ENCODE assay signal across 8 cellular contexts in genomic region chr3:107430214-107431047, GRCh38. TPM values are rescaled to one million over a fixed set of nuclear protein-coding genes. Genes with fewer than 3 reads are reported as not detected.
DNase-seq lines count a peak whose midpoint lies in the region; ATAC-seq and TF ChIP-seq lines count a peak whose summit lies in the region.

No MANE protein-coding gene starts in this region.

- peak; percentile 5; the same call in 1 of the 2 replicates for TF ChIP-seq CTCF in HFFc6 (IDR thresholded peaks at IDR 0.05)
- TF ChIP-seq CTCF in glutamatergic neuron (IDR thresholded peaks at IDR 0.05; ENCODE audit: partially characterized antibody, unreplicated experiment), result peak; percentile 17
- TF ChIP-seq CTCF in psoas muscle (IDR thresholded peaks at IDR 0.05), result no peak
- TF ChIP-seq CTCF in BE2C (IDR thresholded peaks at IDR 0.05; ENCODE audit: low read depth, low read length), result no peak

- H3K4me3 Mint-ChIP-seq in CD4-positive, CD25-positive, alpha-beta regulatory T cell, result peak overlapping the region; percentile 40 to 89 (median 83)
- H3K4me3 Mint-ChIP-seq in HFFc6, result peak overlapping the region; percentile 91
- peak overlapping the region; percentile 84 to 88 for H3K4me3 Mint-ChIP-seq in activated T-cell treated with anti-CD3 and anti-CD28 coated beads, Interleukin-2, amount 50 U/mL, for 72 hours
- peak overlapping the region; percentile 88 for H3K4me3 Mint-ChIP-seq in glutamatergic neuron (ENCODE audit: unreplicated experiment)

- peak overlapping the region; percentile 75 to 91 (median 76) for H3K27ac Mint-ChIP-seq in CD4-positive, CD25-positive, alpha-beta regulatory T cell
- H3K27ac Mint-ChIP-seq in HFFc6 (peak overlapping the region; percentile 82), glutamatergic neuron (ENCODE audit: unreplicated experiment) (peak overlapping the region; percentile 91)
- peak overlapping the region; percentile 57 for H3K27ac Mint-ChIP-seq in activated T-cell treated with anti-CD3 and anti-CD28 coated beads, Interleukin-2, amount 50 U/mL, for 72 hours

- H3K9me3 Mint-ChIP-seq in CD4-positive, CD25-positive, alpha-beta regulatory T cell, result peaks cover 0 to 3% (median 0%) of the 10 kb centered on the region in 7 donors
- H3K9me3 Mint-ChIP-seq in HFFc6, result no peaks in the 10 kb centered on the region
- H3K9me3 Mint-ChIP-seq in activated T-cell treated with anti-CD3 and anti-CD28 coated beads, Interleukin-2, amount 50 U/mL, for 72 hours, result no peaks in the 10 kb centered on the region
- peaks cover 10% of the 10 kb centered on the region for H3K9me3 Mint-ChIP-seq in glutamatergic neuron (ENCODE audit: unreplicated experiment)

- peak overlapping the region; percentile 61 for H3K4me3 ChIP-seq in CD4-positive, CD25-positive, alpha-beta regulatory T cell (ENCODE audit: low read depth, low read length)
- peak overlapping the region; percentile 92 for H3K4me3 ChIP-seq in psoas muscle
- H3K4me3 ChIP-seq in BE2C (ENCODE audit: low read depth, low read length), result no peak overlapping the region

- H3K27ac ChIP-seq in CD4-positive, CD25-positive, alpha-beta regulatory T cell (ENCODE audit: insufficient read depth, low read length, poor library complexity, severe bottlenecking), result no peak overlapping the region
- peak overlapping the region; percentile 92 for H3K27ac ChIP-seq in psoas muscle

- peaks cover 7 to 23% (median 14%) of the 10 kb centered on the region in 4 donors for H3K4me1 Mint-ChIP-seq in CD4-positive, CD25-positive, alpha-beta regulatory T cell
- H3K4me1 Mint-ChIP-seq in HFFc6 (ENCODE audit: low read depth) (peaks cover 35% of the 10 kb centered on the region), glutamatergic neuron (ENCODE audit: low read depth, unreplicated experiment) (peaks cover 21% of the 10 kb centered on the region)
- peaks cover 8% of the 10 kb centered on the region for H3K4me1 Mint-ChIP-seq in activated T-cell treated with anti-CD3 and anti-CD28 coated beads, Interleukin-2, amount 50 U/mL, for 72 hours (ENCODE audit: low read depth)

- peak; percentile 2 to 29 for ATAC-seq in CD4-positive, CD25-positive, alpha-beta regulatory T cell (ENCODE audit: low read depth in 2 of 2)
- ATAC-seq in activated T-cell treated with anti-CD3 and anti-CD28 coated beads, Interleukin-2, amount 50 U/mL, for 72 hours (replicated peaks in 1 of 2), result peak in 1 of 2 donors; percentile 7
- ATAC-seq in psoas muscle (peak in 3 of 4 donors; percentile 27 to 41 (median 35)), HG02970 (IDR thresholded peaks at IDR 0.05; ENCODE audit: low FRiP score, unreplicated experiment) (no peak)

- intact Hi-C loops in psoas muscle (cut with DNase I), result loop anchor here (5.0 to 10.0 kb wide), 3 partner anchors 92 to 193 kb away; partner anchors contain the start of gene BBX (in 1 of the 2)

- no peaks in the 10 kb centered on the region for H3K9me3 ChIP-seq in CD4-positive, CD25-positive, alpha-beta regulatory T cell (ENCODE audit: control insufficient read depth in 2 of 2, low read length in 2 of 2)
- H3K9me3 ChIP-seq in psoas muscle, result no peaks in the 10 kb centered on the region
- H3K9me3 ChIP-seq in BE2C, result no peaks in the 10 kb centered on the region

- H3K36me3 Mint-ChIP-seq in CD4-positive, CD25-positive, alpha-beta regulatory T cell, result no peaks in the 10 kb centered on the region
- no peaks in the 10 kb centered on the region for H3K36me3 Mint-ChIP-seq in HFFc6 (ENCODE audit: low read depth)
- H3K36me3 Mint-ChIP-seq in activated T-cell treated with anti-CD3 and anti-CD28 coated beads, Interleukin-2, amount 50 U/mL, for 72 hours (ENCODE audit: insufficient read depth in 2 of 2), result no peaks in the 10 kb centered on the region
- H3K36me3 Mint-ChIP-seq in glutamatergic neuron (ENCODE audit: unreplicated experiment), result no peaks in the 10 kb centered on the region

- peaks cover 70% of the 10 kb centered on the region for H3K27me3 Mint-ChIP-seq in CD4-positive, CD25-positive, alpha-beta regulatory T cell
- H3K27me3 Mint-ChIP-seq in HFFc6 (ENCODE audit: insufficient read depth) (peaks cover 6% of the 10 kb centered on the region; the same call in 1 of the 2 replicates), glutamatergic neuron (ENCODE audit: unreplicated experiment) (peaks cover 6% of the 10 kb centered on the region)
- H3K27me3 Mint-ChIP-seq in activated T-cell treated with anti-CD3 and anti-CD28 coated beads, Interleukin-2, amount 50 U/mL, for 72 hours (ENCODE audit: low read depth), result peaks cover 27% of the 10 kb centered on the region

- peak in 2 of 3 donors; percentile 7 to 16 for DNase-seq in CD4-positive, CD25-positive, alpha-beta regulatory T cell
- DNase-seq in HFFc6 (no peak), glutamatergic neuron (no peak), psoas muscle (peak in 1 of 2 donors; percentile 19), BE2C (no peak)
- DNase-seq in activated T-cell treated with anti-CD3 and anti-CD28 coated beads, Interleukin-2, amount 50 U/mL, for 72 hours, result peak in 1 of 2 donors; percentile 12
- DNase-seq in stimulated activated CD4-positive, alpha-beta T cell treated with anti-CD3 and anti-CD28 coated beads, Interleukin-4, amount 100 ng/mL, for 24 hours, result no peak

- H3K27me3 ChIP-seq in CD4-positive, CD25-positive, alpha-beta regulatory T cell (ENCODE audit: control insufficient read depth, insufficient read depth, low read length), result peaks cover 25% of the 10 kb centered on the region
- no peaks in the 10 kb centered on the region for H3K27me3 ChIP-seq in psoas muscle (ENCODE audit: insufficient read depth in 3 of 3, low read length in 2 of 3)
- no peaks in the 10 kb centered on the region for H3K27me3 ChIP-seq in BE2C

- no peaks in the 10 kb centered on the region for H3K36me3 ChIP-seq in CD4-positive, CD25-positive, alpha-beta regulatory T cell (ENCODE audit: control insufficient read depth, insufficient read depth, low read length)
- no peaks in the 10 kb centered on the region for H3K36me3 ChIP-seq in psoas muscle (ENCODE audit: insufficient read depth in 1 of 2, low read depth in 1 of 2)
- H3K36me3 ChIP-seq in BE2C, result no peaks in the 10 kb centered on the region

- WGBS in psoas muscle, 3 donors, result 6 to 12% (median 10%) methylated on average over 25 of the region's 25 CpGs

- H3K4me1 ChIP-seq in CD4-positive, CD25-positive, alpha-beta regulatory T cell (ENCODE audit: control insufficient read depth, insufficient read depth, low read length, poor library complexity, severe bottlenecking), result peaks cover 23% of the 10 kb centered on the region
- H3K4me1 ChIP-seq in psoas muscle (peaks cover 3% of the 10 kb centered on the region), BE2C (no peaks in the 10 kb centered on the region)

RNA-seq across cellular contexts. Expression of gene CCDC54, which starts 53.2 kb away (rescaled TPM):
- not detected for total RNA-seq in CD4-positive, CD25-positive, alpha-beta regulatory T cell
- polyA plus RNA-seq in CD4-positive, CD25-positive, alpha-beta regulatory T cell, result not detected
- total RNA-seq in HFFc6 (2021; fragmentation: NEBNext Ultra II Directional; extraction: Animal tissue kit (Norgen Biotek cat#: 25700)), result not detected
- not detected for total RNA-seq in activated T-cell treated with anti-CD3 and anti-CD28 coated beads, Interleukin-2, amount 50 U/mL, for 72 hours
- not detected for total RNA-seq in glutamatergic neuron (ENCODE audit: unreplicated experiment)
- total RNA-seq in psoas muscle, result not detected
- polyA plus RNA-seq in psoas muscle, result not detected
- polyA plus RNA-seq in BE2C (2012; ENCODE audit: insufficient read depth, insufficient read length, low read depth), result not detected

Comparison
In these comparisons a context has a peak if more than half of its experiments do, and no peak if none do; other contexts are left out.
1. DNase-seq: peak in CD4-positive, CD25-positive, alpha-beta regulatory T cell (2 of 3); none in HFFc6 (single experiment), glutamatergic neuron (single experiment), stimulated activated CD4-positive, alpha-beta T cell treated with anti-CD3 and anti-CD28 coated beads, Interleukin-4, amount 100 ng/mL, for 24 hours (single experiment) and BE2C (single experiment).
2. CTCF ChIP-seq: peak in HFFc6 (single experiment) and glutamatergic neuron (single experiment); none in psoas muscle (single experiment) and BE2C (single experiment).
3. Peak in every context shown above with its lines, with median percentiles within 50 percentile points of each other: H3K27ac Mint-ChIP-seq and H3K4me3 Mint-ChIP-seq.